In the genomic region with DNA sequence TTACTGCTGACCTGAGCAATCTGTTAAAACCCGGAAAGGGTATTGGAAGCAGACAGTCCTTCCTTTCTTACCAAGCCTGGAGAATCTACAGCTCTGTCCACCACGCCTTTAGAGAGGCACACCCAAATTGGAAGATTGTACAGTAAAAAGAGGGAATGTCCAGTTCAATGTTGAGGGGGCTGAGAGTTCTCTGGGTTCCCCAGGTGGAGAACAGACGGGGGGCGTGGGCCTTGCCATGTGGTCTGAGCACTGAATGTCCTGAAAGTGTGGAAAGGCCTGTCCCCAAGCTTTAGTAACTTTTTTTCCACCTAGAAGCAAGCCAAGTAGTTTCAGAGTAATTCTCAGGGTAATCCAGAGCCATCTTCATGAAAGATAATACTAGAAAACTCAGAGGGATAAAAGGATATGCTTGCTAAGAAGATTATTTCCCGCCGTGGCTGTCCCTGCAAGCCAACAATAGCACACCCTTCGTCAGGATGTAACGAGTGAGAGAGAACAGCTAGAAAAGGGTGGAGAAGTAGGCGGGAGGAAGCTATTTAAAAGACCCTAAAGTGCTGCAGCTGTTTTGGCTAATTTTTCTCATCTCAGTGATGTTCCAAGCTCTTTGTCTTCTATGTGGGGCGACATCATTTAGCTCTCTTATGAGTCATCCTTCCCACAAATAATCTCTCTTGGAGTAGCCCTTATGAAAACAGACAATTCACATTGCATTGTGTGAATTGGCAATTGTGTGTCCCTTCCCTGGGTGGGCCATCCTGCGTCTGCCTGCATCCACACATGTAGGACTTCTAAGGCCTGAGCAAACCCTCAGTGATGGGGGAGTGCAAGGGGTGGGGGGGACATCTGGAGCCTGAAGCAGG, we compare ENCODE assay signal across 9 cellular contexts.
DNase-seq lines count a peak whose midpoint lies in the region; ATAC-seq and TF ChIP-seq lines count a peak whose summit lies in the region.
"Had no signal": no experiment of that assay in that cellular context is flagged by ENCODE, and none has a peak within 500 bp of the region (broad histone marks: within the 10 kb centered on the region; RNA-seq: fewer than 3 reads in every experiment).

No MANE protein-coding gene starts in this region.

- peaks cover 0 to 4% (median 0%) of the 10 kb centered on the region in 7 donors for H3K9me3 Mint-ChIP-seq in CD14-positive monocyte

- peaks cover 23 to 52% of the 10 kb centered on the region in 2 donors for H3K36me3 Mint-ChIP-seq in CD14-positive monocyte

- H3K4me3 ChIP-seq in esophagus squamous epithelium = no peak overlapping the region

- peak overlapping the region in 3 of 4 donors; percentile 41 to 66 (median 57) for H3K27ac ChIP-seq in esophagus squamous epithelium

- WGBS in esophagus squamous epithelium, 2 donors = 63 to 65% methylated on average over 11 of the region's 11 CpGs

- H3K4me1 Mint-ChIP-seq in CD14-positive monocyte = peaks cover 62% of the 10 kb centered on the region

- peak overlapping the region; percentile 33 to 80 (median 50) for H3K27ac Mint-ChIP-seq in CD14-positive monocyte

- TF ChIP-seq CTCF in CD14-positive monocyte (IDR thresholded peaks at IDR 0.05) (no peak), esophagus squamous epithelium (IDR thresholded peaks at IDR 0.05) (no peak), GM20000 (IDR thresholded peaks at IDR 0.05; ENCODE audit: extremely low read depth, missing control alignments) (no peak)

- no peak for ATAC-seq in GM18868 (IDR thresholded peaks at IDR 0.05; ENCODE audit: unreplicated experiment)

- no peaks in the 10 kb centered on the region for H3K36me3 ChIP-seq in esophagus squamous epithelium

- H3K27me3 Mint-ChIP-seq in CD14-positive monocyte (ENCODE audit: low read depth in 3 of 3) = no peaks in the 10 kb centered on the region

- no peak for TF ChIP-seq POLR2A in esophagus squamous epithelium (IDR thresholded peaks at IDR 0.05)

- H3K27me3 ChIP-seq in esophagus squamous epithelium = no peaks in the 10 kb centered on the region

- intact Hi-C loops in CD14-positive monocyte (cut with micrococcal nuclease) (no loop called here), esophagus squamous epithelium (cut with DNase I) (no loop called here), posterior vena cava (cut with DNase I) (no loop called here)

- no peak overlapping the region for H3K4me3 Mint-ChIP-seq in CD14-positive monocyte

- no peaks in the 10 kb centered on the region for H3K9me3 ChIP-seq in esophagus squamous epithelium

- H3K4me1 ChIP-seq in esophagus squamous epithelium = peaks cover 0 to 19% (median 0%) of the 10 kb centered on the region in 3 donors

- DNase-seq in CD14-positive monocyte (ENCODE audit: low spot score) = no peak
- peak; percentile 93 for DNase-seq in NCI-H82 treated with DMSO at 0.1 percent for 48 hours (lab: John Stamatoyannopoulos, UW; ENCODE audit: unreplicated experiment)
- no peak for DNase-seq in esophagus squamous epithelium (lab: John Stamatoyannopoulos, UW)
- DNase-seq in nucleus accumbens (lab: John Stamatoyannopoulos, UW) = peak in 41 of 56 donors; percentile 7 to 74 (median 31)
- DNase-seq in GM20000 (ENCODE audit: low spot score) = no peak
- no peak for DNase-seq in NCI-H1105 treated with DMSO at 0.1 percent for 48 hours (lab: John Stamatoyannopoulos, UW)
- DNase-seq in posterior vena cava (ENCODE audit: low spot score) = no peak
- DNase-seq: glutamatergic neuron had no signal

Comparison
In these comparisons a context has a peak if more than half of its experiments do, and no peak if none do; other contexts are left out.
1. DNase-seq: peak in NCI-H82 treated with DMSO at 0.1 percent for 48 hours (single experiment) and nucleus accumbens (41 of 56); none in CD14-positive monocyte (single experiment), esophagus squamous epithelium (single experiment), GM20000 (single experiment), NCI-H1105 treated with DMSO at 0.1 percent for 48 hours (single experiment) and posterior vena cava (single experiment).